In the genomic region with DNA sequence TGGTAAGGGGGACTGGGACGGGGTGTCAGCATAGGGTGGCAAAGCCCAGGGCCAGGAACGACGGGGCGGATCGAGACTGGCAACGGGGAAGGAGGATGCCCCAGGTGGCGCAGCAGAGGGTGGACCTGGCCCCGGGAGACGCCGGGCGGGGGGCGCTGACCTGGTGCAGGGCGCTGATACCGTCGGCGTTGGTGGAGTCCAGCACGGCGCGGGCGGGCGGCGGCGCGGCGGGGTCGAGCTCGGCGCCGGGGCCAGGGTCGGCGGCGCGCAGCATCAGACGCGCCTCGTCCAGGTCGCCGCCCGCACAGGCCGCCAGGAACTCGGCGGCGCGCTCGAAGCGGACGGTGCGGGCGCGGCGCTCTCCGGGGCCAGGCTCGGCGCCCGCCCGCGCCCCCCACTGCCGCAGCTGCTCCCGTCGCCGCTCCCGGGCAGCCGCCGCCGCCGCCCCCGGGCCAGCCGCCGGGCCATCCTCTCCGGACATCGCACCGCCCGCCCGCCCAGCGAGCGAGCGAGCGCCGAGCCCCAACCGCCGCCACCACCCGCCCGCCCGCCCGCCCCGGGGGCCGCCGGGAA, we compare ENCODE assay signal across 6 cellular contexts. TPM values are rescaled to one million over a fixed set of nuclear protein-coding genes. Genes with fewer than 3 reads are reported as not detected.
A peak's percentile ranks its signal among the peaks of the same experiment; 100 is the strongest.
DNase-seq lines count a peak whose midpoint lies in the region; ATAC-seq and TF ChIP-seq lines count a peak whose summit lies in the region.

No MANE protein-coding gene starts in this region.

- H3K4me1 ChIP-seq in OCI-LY7 (ENCODE audit: insufficient read depth, low read length, poor library complexity, severe bottlenecking) (peaks cover 75% of the 10 kb centered on the region), testis (peaks cover 34% of the 10 kb centered on the region)

- DNase-seq in DMS 273 (lab: John Stamatoyannopoulos, UW; ENCODE audit: unreplicated experiment) (peak; percentile 74), DMS 273 treated with DMSO at 0.1 percent for 48 hours (lab: John Stamatoyannopoulos, UW) (no peak), OCI-LY7 (ENCODE audit: low spot score) (peak; percentile 23), glutamatergic neuron (peak; percentile 50), testis (no peak)

- 0% methylated on average over 6 to 16 of the region's 88 CpGs for WGBS in testis, 2 donors

- H4K20me1 ChIP-seq in OCI-LY7 (ENCODE audit: insufficient read depth, low read length): peaks cover 15% of the 10 kb centered on the region

- peaks cover 60% of the 10 kb centered on the region for H3K79me2 ChIP-seq in OCI-LY7 (ENCODE audit: insufficient read depth, low read depth, low read length)

- TF ChIP-seq POLR2A in testis (IDR thresholded peaks at IDR 0.05): no peak

- H2AFZ ChIP-seq in OCI-LY7 (ENCODE audit: low read length): no peak overlapping the region

- H3K27me3 Mint-ChIP-seq in glutamatergic neuron (ENCODE audit: unreplicated experiment): peaks cover 21% of the 10 kb centered on the region

- peaks cover 11% of the 10 kb centered on the region for H3K9me3 Mint-ChIP-seq in glutamatergic neuron (ENCODE audit: unreplicated experiment)

- peak overlapping the region; percentile 84 for H3K27ac ChIP-seq in OCI-LY7 (ENCODE audit: low read depth, low read length, poor library complexity, severe bottlenecking)
- peak overlapping the region; percentile 68 to 79 for H3K27ac ChIP-seq in testis

- peak overlapping the region; percentile 96 for H3K4me2 ChIP-seq in OCI-LY7 (ENCODE audit: low read length)

- H3K4me1 Mint-ChIP-seq in glutamatergic neuron (ENCODE audit: low read depth, unreplicated experiment): peaks cover 14% of the 10 kb centered on the region

- no TSS peak for BruUV-seq in OCI-LY7 (replicated peaks; lab: Mats Ljungman, UMichigan)

- peak overlapping the region; percentile 97 for H3K4me3 Mint-ChIP-seq in glutamatergic neuron (ENCODE audit: unreplicated experiment)

- TF ChIP-seq CTCF in OCI-LY7 (conservative IDR thresholded peaks at IDR 0.05; ENCODE audit: low read length) (no peak), glutamatergic neuron (IDR thresholded peaks at IDR 0.05; ENCODE audit: partially characterized antibody, unreplicated experiment) (no peak), testis (IDR thresholded peaks at IDR 0.05) (no peak)

- no peak for ATAC-seq in GM18870 (IDR thresholded peaks at IDR 0.05; ENCODE audit: unreplicated experiment)

- no peaks in the 10 kb centered on the region for H3K27me3 ChIP-seq in testis

- CTCF ChIA-PET in OCI-LY7 (lab: Charles Lee; ENCODE audit: unreplicated experiment): no interaction called here

- H3K36me3 Mint-ChIP-seq in glutamatergic neuron (ENCODE audit: unreplicated experiment): peaks cover 5% of the 10 kb centered on the region

- H3K4me3 ChIP-seq in OCI-LY7 (ENCODE audit: low read depth, low read length, poor library complexity, severe bottlenecking) (peak overlapping the region; percentile 86), testis (peak overlapping the region; percentile 68 to 72)

- POLR2A ChIA-PET in OCI-LY7 (lab: Charles Lee): interaction anchor here (0.5 to 0.6 kb wide), 2 partner anchors 27 to 747 kb away, joined by 4 to 8 read pairs; no protein-coding TSS in a partner anchor

- H3K36me3 ChIP-seq in OCI-LY7 (ENCODE audit: insufficient read depth, low read length) (peaks cover 24% of the 10 kb centered on the region), testis (ENCODE audit: low read depth, missing control alignments) (no peaks in the 10 kb centered on the region)

- H3K9me3 ChIP-seq in OCI-LY7 (ENCODE audit: low read length): no peaks in the 10 kb centered on the region
- no peaks in the 10 kb centered on the region for H3K9me3 ChIP-seq in testis

- no peaks in the 10 kb centered on the region for H3K9me2 ChIP-seq in OCI-LY7 (ENCODE audit: insufficient read depth, low read length)

- intact Hi-C loops in OCI-LY7 (cut with micrococcal nuclease; ENCODE audit: unreplicated experiment): no loop called here
- intact Hi-C loops in testis (cut with DNase I; ENCODE audit: low total_unique reads): no loop called here

- H3K27ac Mint-ChIP-seq in glutamatergic neuron (ENCODE audit: unreplicated experiment): peak overlapping the region; percentile 75

RNA-seq across cellular contexts. Expression of gene PPP1R12C, which starts 0.3 kb away (rescaled TPM):
- total RNA-seq in OCI-LY7 (2014; rRNA removed; shearing (Covaris generic)): 194 and 211 TPM in 2 replicates
- 177 and 186 TPM in 2 replicates for total RNA-seq in OCI-LY7 (2022)
- total RNA-seq in glutamatergic neuron (ENCODE audit: unreplicated experiment): 150 TPM
- 100 to 1,000 TPM; 184 to 206 TPM for total RNA-seq in testis
- 220 TPM for polyA plus RNA-seq in testis (ENCODE audit: insufficient read depth, low read depth, low replicate concordance)

RNA-seq across cellular contexts. Expression of gene TNNT1, which starts 31.9 kb away (rescaled TPM):
- 17.6 and 21.9 TPM in 2 replicates for total RNA-seq in OCI-LY7 (2014; rRNA removed; shearing (Covaris generic))
- total RNA-seq in OCI-LY7 (2022) (11.2 and 11.6 TPM in 2 replicates), glutamatergic neuron (ENCODE audit: unreplicated experiment) (19.3 TPM), testis (10 to 100 TPM; 13.0 to 14.5 TPM)
- 84.0 TPM for polyA plus RNA-seq in testis (ENCODE audit: insufficient read depth, low read depth, low replicate concordance)

RNA-seq across cellular contexts. Expression of gene TNNI3, which starts 40.4 kb away (rescaled TPM):
- total RNA-seq in OCI-LY7 (2014; rRNA removed; shearing (Covaris generic)): 2.6 TPM in 1 of 2 replicates, not detected in the other
- total RNA-seq in OCI-LY7 (2022) (not detected in 2 replicates), glutamatergic neuron (ENCODE audit: unreplicated experiment) (3.3 TPM), testis (10 to 100 TPM; 14.2 to 30.3 TPM)
- polyA plus RNA-seq in testis (ENCODE audit: insufficient read depth, low read depth, low replicate concordance): 20.8 TPM

RNA-seq across cellular contexts. Expression of gene EPS8L1, which starts 41.5 kb away (rescaled TPM):
- total RNA-seq in OCI-LY7 (2014; rRNA removed; shearing (Covaris generic)): 3.5 and 11.1 TPM in 2 replicates
- 10.6 and 12.5 TPM in 2 replicates for total RNA-seq in OCI-LY7 (2022)
- 114 TPM for total RNA-seq in glutamatergic neuron (ENCODE audit: unreplicated experiment)
- total RNA-seq in testis: 1 to 10 TPM; 3.4 to 3.6 TPM
- polyA plus RNA-seq in testis (ENCODE audit: insufficient read depth, low read depth, low replicate concordance): 13.3 TPM

RNA-seq across cellular contexts. Expression of gene DNAAF3, which starts 49.3 kb away (rescaled TPM):
- total RNA-seq in OCI-LY7 (2014; rRNA removed; shearing (Covaris generic)): 0.85 and 2.8 TPM in 2 replicates
- 2.2 and 2.5 TPM in 2 replicates for total RNA-seq in OCI-LY7 (2022)
- 2.4 TPM for total RNA-seq in glutamatergic neuron (ENCODE audit: unreplicated experiment)
- 100 to 1,000 TPM in 1 of 2 donors, 10 to 100 TPM in 1; 69.9 to 102 TPM for total RNA-seq in testis
- 173 TPM for polyA plus RNA-seq in testis (ENCODE audit: insufficient read depth, low read depth, low replicate concordance)

Comparison
In these comparisons a context has a peak if more than half of its experiments do, and no peak if none do; other contexts are left out.
1. DNase-seq: peak in DMS 273 (single experiment), OCI-LY7 (single experiment) and glutamatergic neuron (single experiment); none in DMS 273 treated with DMSO at 0.1 percent for 48 hours (single experiment) and testis (single experiment).